25 cellular contexts compared by ENCODE assay signal in genomic region chr9:93068956-93069355, GRCh38. TPM values are rescaled to one million over a fixed set of nuclear protein-coding genes. Genes with fewer than 3 reads are reported as not detected.
"Had no signal": no experiment of that assay in that cellular context is flagged by ENCODE, and none has a peak within 500 bp of the region (broad histone marks: within the 10 kb centered on the region; RNA-seq: fewer than 3 reads in every experiment).

No MANE protein-coding gene starts in this region.

- H3K4me1 ChIP-seq: neural progenitor cell, prostate gland had no signal

- H3K4me3 Mint-ChIP-seq: activated CD4-positive, alpha-beta memory T cell treated with anti-CD3 and anti-CD28 coated beads for 36 hours; activated CD8-positive, alpha-beta memory T cell treated with anti-CD3 and anti-CD28 coated beads, Interleukin-2, amount 10 ng/mL, durations not matched to agents 7 days and 5 days; immature natural killer cell; naive B cell; neural progenitor cell; stimulated activated naive B cell treated with anti-CD40 and anti-IgM and Interleukin-4, amounts not matched to agents 10 μg/mL and 1 μg/mL and 100 μg/mL, for 72 hours; T-helper 2 cell treated with Interferon-gamma antibody and Interleukin-4, amounts not matched to agents 5 μg/mL and 100 μg/mL, for 36 hours had no signal

- H3K9me3 ChIP-seq: ascending aorta, prostate gland, thoracic aorta, upper lobe of left lung had no signal

- H3K27ac ChIP-seq: ascending aorta, brain microvascular endothelial cell, neural progenitor cell, prostate gland, SK-N-MC, thoracic aorta, upper lobe of left lung, VCaP had no signal

- H3K4me3 ChIP-seq: ascending aorta, lung, neural progenitor cell, prostate gland, SK-N-MC, thoracic aorta, upper lobe of left lung had no signal

- H3K36me3 ChIP-seq: ascending aorta, brain microvascular endothelial cell, neural progenitor cell, prostate gland, thoracic aorta, upper lobe of left lung had no signal

- H3K27me3 Mint-ChIP-seq: activated CD4-positive, alpha-beta memory T cell treated with anti-CD3 and anti-CD28 coated beads for 36 hours; activated CD8-positive, alpha-beta memory T cell treated with anti-CD3 and anti-CD28 coated beads, Interleukin-2, amount 10 ng/mL, durations not matched to agents 7 days and 5 days; naive B cell; stimulated activated naive B cell treated with anti-CD40 and anti-IgM and Interleukin-4, amounts not matched to agents 10 μg/mL and 1 μg/mL and 100 μg/mL, for 72 hours had no signal

- H3K9ac ChIP-seq: neural progenitor cell had no signal

- DNase-seq: activated CD4-positive, alpha-beta memory T cell treated with anti-CD3 and anti-CD28 coated beads for 36 hours; activated CD8-positive, alpha-beta memory T cell treated with anti-CD3 and anti-CD28 coated beads, Interleukin-2, amount 10 ng/mL, durations not matched to agents 7 days and 5 days; activated T-cell treated with anti-CD3 and anti-CD28 coated beads for 4 hours; brain microvascular endothelial cell; caudate nucleus; dermis blood vessel endothelial cell; effector CD8-positive, alpha-beta T cell; foreskin melanocyte; immature natural killer cell; naive B cell; stimulated activated CD4-positive, alpha-beta T cell treated with anti-CD3 and anti-CD28 coated beads, Interleukin-2, amount 100 ng/mL, for 48 hours; stimulated activated CD8-positive, alpha-beta memory T cell treated with anti-CD3 and anti-CD28 coated beads, Interleukin-4, amount 100 ng/mL, for 48 hours; stimulated activated naive B cell treated with anti-CD40 and anti-IgM and Interleukin-4, amounts not matched to agents 10 μg/mL and 1 μg/mL and 100 μg/mL, for 72 hours; upper lobe of left lung had no signal

- ATAC-seq: activated CD4-positive, CD25-positive, alpha-beta regulatory T cell treated with anti-CD3 and anti-CD28 coated beads, Interleukin-2, amount 50 U/mL, for 24 hours; activated CD8-positive, alpha-beta memory T cell treated with anti-CD3 and anti-CD28 coated beads, Interleukin-2, amount 10 ng/mL, durations not matched to agents 7 days and 5 days; left lobe of liver; stimulated activated naive B cell treated with anti-CD40 and anti-IgM and Interleukin-4, amounts not matched to agents 10 μg/mL and 1 μg/mL and 100 μg/mL, for 72 hours had no signal

- H3K4me1 Mint-ChIP-seq: neural progenitor cell had no signal

- H3K27me3 ChIP-seq: ascending aorta, brain microvascular endothelial cell, neural progenitor cell, upper lobe of left lung had no signal

- H3K36me3 Mint-ChIP-seq: neural progenitor cell had no signal

- H3K27ac Mint-ChIP-seq: activated CD8-positive, alpha-beta memory T cell treated with anti-CD3 and anti-CD28 coated beads, Interleukin-2, amount 10 ng/mL, durations not matched to agents 7 days and 5 days; immature natural killer cell; neural progenitor cell; stimulated activated naive B cell treated with anti-CD40 and anti-IgM and Interleukin-4, amounts not matched to agents 10 μg/mL and 1 μg/mL and 100 μg/mL, for 72 hours; T-helper 2 cell treated with Interferon-gamma antibody and Interleukin-4, amounts not matched to agents 5 μg/mL and 100 μg/mL, for 36 hours had no signal

- H3K9me3 Mint-ChIP-seq: activated CD4-positive, alpha-beta memory T cell treated with anti-CD3 and anti-CD28 coated beads for 36 hours; immature natural killer cell; naive B cell; neural progenitor cell; stimulated activated naive B cell treated with anti-CD40 and anti-IgM and Interleukin-4, amounts not matched to agents 10 μg/mL and 1 μg/mL and 100 μg/mL, for 72 hours; T-helper 2 cell treated with Interferon-gamma antibody and Interleukin-4, amounts not matched to agents 5 μg/mL and 100 μg/mL, for 36 hours had no signal

RNA-seq across cellular contexts. Expression of gene SUSD3, which starts 10.5 kb away (rescaled TPM):
- total RNA-seq: ascending aorta, dermis blood vessel endothelial cell, osteocyte had no signal
